Comparison of ENCODE assay signal across 21 cellular contexts in genomic region chr18:47549141-47549540, GRCh38.
DNase-seq lines count a peak whose midpoint lies in the region; ATAC-seq and TF ChIP-seq lines count a peak whose summit lies in the region.
"Had no signal": no experiment of that assay in that cellular context is flagged by ENCODE, and none has a peak within 500 bp of the region (broad histone marks: within the 10 kb centered on the region; RNA-seq: fewer than 3 reads in every experiment).

No MANE protein-coding gene starts in this region.

- no peak overlapping the region for H3K4me3 ChIP-seq in neural progenitor cell
- no peak overlapping the region for H3K4me3 ChIP-seq in CD4-positive, alpha-beta memory T cell (ENCODE audit: low read length in 2 of 2)
- H3K4me3 ChIP-seq: A549; BLaER1 treated with 17β-estradiol and CSF1 and Interleukin-3, amounts not matched to agents 10 nM and 100 nM; GM23248; SK-N-MC had no signal

- no peak overlapping the region for H2AFZ ChIP-seq in neural progenitor cell (replicated peaks)
- H2AFZ ChIP-seq: GM23248 had no signal

- no peaks in the 10 kb centered on the region for H3K79me2 ChIP-seq in neural progenitor cell (ENCODE audit: low read depth)

- H3K9ac ChIP-seq in neural progenitor cell, result no peak overlapping the region
- H3K9ac ChIP-seq: BLaER1 treated with 17β-estradiol and CSF1 and Interleukin-3, amounts not matched to agents 10 nM and 100 nM; GM23248 had no signal

- no peaks in the 10 kb centered on the region for H4K20me1 ChIP-seq in neural progenitor cell (ENCODE audit: low read depth)
- H4K20me1 ChIP-seq: BLaER1 treated with 17β-estradiol and CSF1 and Interleukin-3, amounts not matched to agents 10 nM and 100 nM had no signal

- H3K27ac ChIP-seq in neural progenitor cell, result no peak overlapping the region
- no peak overlapping the region for H3K27ac ChIP-seq in CD4-positive, alpha-beta memory T cell (ENCODE audit: low read depth, low read length)
- H3K27ac ChIP-seq: A549; BLaER1 treated with 17β-estradiol and CSF1 and Interleukin-3, amounts not matched to agents 10 nM and 100 nM; GM23248; SK-N-MC had no signal

- H3K27me3 ChIP-seq in neural progenitor cell, result no peaks in the 10 kb centered on the region
- no peaks in the 10 kb centered on the region for H3K27me3 ChIP-seq in CD4-positive, alpha-beta memory T cell (ENCODE audit: insufficient read depth, low read length)
- H3K27me3 ChIP-seq: BLaER1 treated with 17β-estradiol and CSF1 and Interleukin-3, amounts not matched to agents 10 nM and 100 nM had no signal

- DNase-seq in Right ventricle myocardium inferior (ENCODE audit: missing footprints) (no peak), cardiac septum (ENCODE audit: low spot score) (no peak), NCI-H146 (lab: John Stamatoyannopoulos, UW) (peak; percentile 54), NCI-H774 (lab: John Stamatoyannopoulos, UW) (peak; percentile 31), neural progenitor cell (ENCODE audit: low spot score) (no peak), SW 1271 (lab: John Stamatoyannopoulos, UW) (no peak)
- DNase-seq in CD4-positive, alpha-beta memory T cell, result no peak
- DNase-seq in activated T-helper 2 cell treated with anti-CD3 and anti-CD28 coated beads, Interferon-gamma antibody, Interleukin-2, Interleukin-4, amounts not matched to agents 10 μg/mL and 5 μg/mL and 100 μg/mL, durations not matched to agents 14 hours and 24 hours and 36 hours (ENCODE audit: low spot score), result no peak
- DNase-seq: DND-41, GM23248, KBM-7, MV-4-11, NCI-H2029, NCI-H226, NCI-H524 treated with DMSO at 0.1 percent for 48 hours, T-cell had no signal

- no peaks in the 10 kb centered on the region for H3K4me1 ChIP-seq in neural progenitor cell
- no peaks in the 10 kb centered on the region for H3K4me1 ChIP-seq in CD4-positive, alpha-beta memory T cell (ENCODE audit: insufficient read depth, low read length)
- H3K4me1 ChIP-seq: A549 had no signal

- H3K9me3 ChIP-seq in neural progenitor cell (ENCODE audit: low read depth), result no peaks in the 10 kb centered on the region
- no peaks in the 10 kb centered on the region for H3K9me3 ChIP-seq in CD4-positive, alpha-beta memory T cell (ENCODE audit: control insufficient read depth in 1 of 2, low read length in 2 of 2)
- H3K9me3 ChIP-seq: A549; BLaER1 treated with 17β-estradiol and CSF1 and Interleukin-3, amounts not matched to agents 10 nM and 100 nM had no signal

- peak; percentile 62 for ATAC-seq in Right ventricle myocardium inferior
- ATAC-seq: A549, HCT116, Panc1, T-cell had no signal

- no peak overlapping the region for H3K4me3 Mint-ChIP-seq in neural progenitor cell
- H3K4me3 Mint-ChIP-seq in CD4-positive, alpha-beta memory T cell, result no peak overlapping the region
- no peak overlapping the region for H3K4me3 Mint-ChIP-seq in activated T-helper 2 cell treated with anti-CD3 and anti-CD28 coated beads, Interferon-gamma antibody, Interleukin-2, Interleukin-4, amounts not matched to agents 10 μg/mL and 5 μg/mL and 100 μg/mL, durations not matched to agents 14 hours and 24 hours and 36 hours (ENCODE audit: low read depth)
- H3K4me3 Mint-ChIP-seq: T-cell had no signal

- no peak for TF ChIP-seq CTCF in neural progenitor cell (IDR thresholded peaks at IDR 0.05)

- H3K27ac Mint-ChIP-seq in neural progenitor cell, result peak overlapping the region; percentile 34
- no peak overlapping the region for H3K27ac Mint-ChIP-seq in CD4-positive, alpha-beta memory T cell
- no peak overlapping the region for H3K27ac Mint-ChIP-seq in activated T-helper 2 cell treated with anti-CD3 and anti-CD28 coated beads, Interferon-gamma antibody, Interleukin-2, Interleukin-4, amounts not matched to agents 10 μg/mL and 5 μg/mL and 100 μg/mL, durations not matched to agents 14 hours and 24 hours and 36 hours
- H3K27ac Mint-ChIP-seq: T-cell had no signal

- H3K4me1 Mint-ChIP-seq in neural progenitor cell, result no peaks in the 10 kb centered on the region
- H3K4me1 Mint-ChIP-seq in CD4-positive, alpha-beta memory T cell, result no peaks in the 10 kb centered on the region
- no peaks in the 10 kb centered on the region for H3K4me1 Mint-ChIP-seq in activated T-helper 2 cell treated with anti-CD3 and anti-CD28 coated beads, Interferon-gamma antibody, Interleukin-2, Interleukin-4, amounts not matched to agents 10 μg/mL and 5 μg/mL and 100 μg/mL, durations not matched to agents 14 hours and 24 hours and 36 hours (ENCODE audit: low read depth)
- H3K4me1 Mint-ChIP-seq: T-cell had no signal

- H3K36me3 Mint-ChIP-seq in neural progenitor cell, result no peaks in the 10 kb centered on the region
- H3K36me3 Mint-ChIP-seq in CD4-positive, alpha-beta memory T cell, result no peaks in the 10 kb centered on the region
- H3K36me3 Mint-ChIP-seq in activated T-helper 2 cell treated with anti-CD3 and anti-CD28 coated beads, Interferon-gamma antibody, Interleukin-2, Interleukin-4, amounts not matched to agents 10 μg/mL and 5 μg/mL and 100 μg/mL, durations not matched to agents 14 hours and 24 hours and 36 hours (ENCODE audit: low read depth), result no peaks in the 10 kb centered on the region
- H3K36me3 Mint-ChIP-seq: T-cell had no signal

- CTCF ChIA-PET in CD4-positive, alpha-beta memory T cell (lab: Charles Lee; ENCODE audit: partially characterized antibody), result no interaction called here

- H3F3A ChIP-seq in neural progenitor cell (ENCODE audit: low read depth), result no peaks in the 10 kb centered on the region

- no peak overlapping the region for H3K4me2 ChIP-seq in neural progenitor cell
- H3K4me2 ChIP-seq: A549; BLaER1 treated with 17β-estradiol and CSF1 and Interleukin-3, amounts not matched to agents 10 nM and 100 nM had no signal

- H3K27me3 Mint-ChIP-seq in neural progenitor cell (ENCODE audit: insufficient read depth, low read depth), result peaks cover 5% of the 10 kb centered on the region
- H3K27me3 Mint-ChIP-seq in CD4-positive, alpha-beta memory T cell, result peaks cover 0 to 6% of the 10 kb centered on the region in 2 donors
- H3K27me3 Mint-ChIP-seq in activated T-helper 2 cell treated with anti-CD3 and anti-CD28 coated beads, Interferon-gamma antibody, Interleukin-2, Interleukin-4, amounts not matched to agents 10 μg/mL and 5 μg/mL and 100 μg/mL, durations not matched to agents 14 hours and 24 hours and 36 hours (ENCODE audit: low read depth), result peaks cover 2% of the 10 kb centered on the region

- H3K9me3 Mint-ChIP-seq in neural progenitor cell, result no peaks in the 10 kb centered on the region
- H3K9me3 Mint-ChIP-seq in CD4-positive, alpha-beta memory T cell, result peaks cover 0 to 3% (median 0%) of the 10 kb centered on the region in 8 donors
- no peaks in the 10 kb centered on the region for H3K9me3 Mint-ChIP-seq in activated T-helper 2 cell treated with anti-CD3 and anti-CD28 coated beads, Interferon-gamma antibody, Interleukin-2, Interleukin-4, amounts not matched to agents 10 μg/mL and 5 μg/mL and 100 μg/mL, durations not matched to agents 14 hours and 24 hours and 36 hours
- H3K9me3 Mint-ChIP-seq: T-cell had no signal

- H3K36me3 ChIP-seq in neural progenitor cell, result no peaks in the 10 kb centered on the region
- no peaks in the 10 kb centered on the region for H3K36me3 ChIP-seq in CD4-positive, alpha-beta memory T cell (ENCODE audit: insufficient read depth, low read length)
- H3K36me3 ChIP-seq: BLaER1 treated with 17β-estradiol and CSF1 and Interleukin-3, amounts not matched to agents 10 nM and 100 nM had no signal

- POLR2A ChIA-PET in CD4-positive, alpha-beta memory T cell (lab: Charles Lee; ENCODE audit: partially characterized antibody), result no interaction called here

- intact Hi-C loops in Right ventricle myocardium inferior (cut with DNase I), result no loop called here
- intact Hi-C loops in cardiac septum (cut with DNase I), result no loop called here
- intact Hi-C loops in CD4-positive, alpha-beta memory T cell (cut with micrococcal nuclease), result no loop called here
- intact Hi-C loops in activated T-helper 2 cell treated with anti-CD3 and anti-CD28 coated beads, Interferon-gamma antibody, Interleukin-2, Interleukin-4, amounts not matched to agents 10 μg/mL and 5 μg/mL and 100 μg/mL, durations not matched to agents 14 hours and 24 hours and 36 hours (cut with micrococcal nuclease), result no loop called here

Comparison
In these comparisons a context has a peak if more than half of its experiments do, and no peak if none do; other contexts are left out.
1. DNase-seq: peak in NCI-H146 (single experiment) and NCI-H774 (single experiment); none in Right ventricle myocardium inferior (single experiment), cardiac septum (single experiment), neural progenitor cell (single experiment), SW 1271 (0 of 2), CD4-positive, alpha-beta memory T cell (0 of 5) and activated T-helper 2 cell treated with anti-CD3 and anti-CD28 coated beads, Interferon-gamma antibody, Interleukin-2, Interleukin-4, amounts not matched to agents 10 μg/mL and 5 μg/mL and 100 μg/mL, durations not matched to agents 14 hours and 24 hours and 36 hours (single experiment).